In genomic region chr19:14795078-14795721, GRCh38 we compare ENCODE assay signal across 1 cellular context.
TF ChIP-seq lines count a peak whose summit lies in the region.

No MANE protein-coding gene starts in this region.

TF ChIP-seq in IMR-90, 13 proteins besides CTCF, POLR2A, EP300 and RAD21:
- TF ChIP-seq MAFK (IDR thresholded peaks at IDR 0.05; ENCODE audit: low read depth, low read length), result peak; percentile 7; the same call in 1 of the 2 replicates
- TF ChIP-seq RFX5 (IDR thresholded peaks at IDR 0.05; ENCODE audit: low read depth, low read length), result no peak
